28 cellular contexts compared by ENCODE assay signal in the genomic region with DNA sequence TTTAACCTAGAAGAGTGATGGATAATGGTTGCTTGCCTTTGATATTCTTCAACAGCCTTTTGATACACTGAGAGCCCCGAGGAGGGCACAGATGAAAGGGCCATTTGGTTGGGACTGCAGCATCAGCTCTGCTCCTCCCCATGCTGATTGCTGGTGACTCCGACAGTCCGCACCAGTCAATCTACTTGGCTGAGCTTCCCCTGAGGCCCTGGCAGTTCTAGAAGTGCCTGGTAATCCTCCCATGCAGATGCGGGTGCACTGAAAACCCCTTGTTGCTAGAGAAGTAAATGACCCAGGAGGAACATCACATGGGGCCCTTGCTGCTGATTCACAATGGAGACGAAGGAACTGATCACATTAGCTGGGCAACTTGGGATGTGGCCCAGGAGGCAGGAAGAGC. TPM values are rescaled to one million over a fixed set of nuclear protein-coding genes. Genes with fewer than 3 reads are reported as not detected.
"Had no signal": no experiment of that assay in that cellular context is flagged by ENCODE, and none has a peak within 500 bp of the region (broad histone marks: within the 10 kb centered on the region; RNA-seq: fewer than 3 reads in every experiment).

No MANE protein-coding gene starts in this region.

- H3K9me3 Mint-ChIP-seq: activated naive CD8-positive, alpha-beta T cell treated with anti-CD3 and anti-CD28 coated beads, Interleukin-2, amount 10 ng/mL, durations not matched to agents 7 days and 5 days had no signal

- H3K27me3 ChIP-seq: Peyer's patch, SJCRH30 had no signal

- H3K4me3 ChIP-seq: adrenal gland, body of pancreas, Peyer's patch, SJCRH30 had no signal

- H3K27ac Mint-ChIP-seq: activated CD8-positive, alpha-beta T cell treated with anti-CD3 and anti-CD28 coated beads, Interleukin-2, amount 10 ng/mL, durations not matched to agents 7 days and 5 days; activated naive CD8-positive, alpha-beta T cell treated with anti-CD3 and anti-CD28 coated beads, Interleukin-2, amount 10 ng/mL, durations not matched to agents 7 days and 5 days had no signal

- H3K9me3 ChIP-seq: adrenal gland, body of pancreas, Peyer's patch, SJCRH30, SK-N-SH had no signal

- H3K36me3 Mint-ChIP-seq: activated naive CD8-positive, alpha-beta T cell treated with anti-CD3 and anti-CD28 coated beads, Interleukin-2, amount 10 ng/mL, durations not matched to agents 7 days and 5 days had no signal

- H3K9ac ChIP-seq: SK-N-SH had no signal

- ATAC-seq: activated CD8-positive, alpha-beta T cell treated with anti-CD3 and anti-CD28 coated beads, Interleukin-2, amount 10 ng/mL, durations not matched to agents 7 days and 5 days; body of pancreas had no signal

- H3K4me2 ChIP-seq: SK-N-SH had no signal

- H3K27ac ChIP-seq: adrenal gland, body of pancreas, Peyer's patch, RWPE1, SJCRH30, VCaP had no signal

- DNase-seq: activated CD4-positive, alpha-beta T cell treated with anti-CD3 and anti-CD28 coated beads for 4 hours; activated CD8-positive, alpha-beta T cell treated with anti-CD3 and anti-CD28 coated beads, Interleukin-2, amount 10 ng/mL, durations not matched to agents 7 days and 5 days; activated naive CD4-positive, alpha-beta T cell treated with anti-CD3 and anti-CD28 coated beads, Interleukin-2, amount 50 U/mL, for 16 hours; activated naive CD8-positive, alpha-beta T cell treated with anti-CD3 and anti-CD28 coated beads, Interleukin-2, amount 10 ng/mL, durations not matched to agents 7 days and 5 days; activated T-cell treated with anti-CD3 and anti-CD28 coated beads, Interleukin-2, amount 50 U/mL, for 1 hour; anterior cingulate cortex; body of pancreas; central memory CD4-positive, alpha-beta T cell; Karpas-422; MM.1S; NCI-H1105; NCI-H1436; NCI-H1694 treated with DMSO at 0.1 percent for 48 hours; NCI-H2029 treated with DMSO at 0.1 percent for 48 hours; NCI-H510A treated with DMSO at 0.1 percent for 48 hours; NCI-H69; NK-92 treated with Interleukin-12 subunit alpha and Interleukin-12 subunit beta, amount 100 ng/mL, for 24 hours; OCI-M1; Peyer's patch; Right ventricle myocardium superior; SJCRH30; SK-N-SH; T-helper 1 cell had no signal

- H3K4me1 ChIP-seq: adrenal gland, Peyer's patch had no signal

- H3K4me3 Mint-ChIP-seq: activated CD8-positive, alpha-beta T cell treated with anti-CD3 and anti-CD28 coated beads, Interleukin-2, amount 10 ng/mL, durations not matched to agents 7 days and 5 days; activated naive CD8-positive, alpha-beta T cell treated with anti-CD3 and anti-CD28 coated beads, Interleukin-2, amount 10 ng/mL, durations not matched to agents 7 days and 5 days had no signal

- H3K36me3 ChIP-seq: adrenal gland, Peyer's patch, SJCRH30 had no signal

- H3K4me1 Mint-ChIP-seq: activated naive CD8-positive, alpha-beta T cell treated with anti-CD3 and anti-CD28 coated beads, Interleukin-2, amount 10 ng/mL, durations not matched to agents 7 days and 5 days had no signal

RNA-seq across cellular contexts. Expression of gene RIC3, which starts 35.2 kb away (rescaled TPM):
- total RNA-seq: SJCRH30 had no signal

RNA-seq across cellular contexts. Expression of gene LMO1, which starts 59.7 kb away (rescaled TPM):
- total RNA-seq: activated CD8-positive, alpha-beta T cell treated with anti-CD3 and anti-CD28 coated beads, Interleukin-2, amount 10 ng/mL, durations not matched to agents 7 days and 5 days; activated naive CD8-positive, alpha-beta T cell treated with anti-CD3 and anti-CD28 coated beads, Interleukin-2, amount 10 ng/mL, durations not matched to agents 7 days and 5 days; bronchial epithelial cell; Peyer's patch; T-helper 2 cell treated with Interferon-gamma antibody and Interleukin-4, amounts not matched to agents 100 ng/mL and 5 ng/mL, for 36 hours had no signal
